ENCODE assay signal across 10 cellular contexts in the genomic region with DNA sequence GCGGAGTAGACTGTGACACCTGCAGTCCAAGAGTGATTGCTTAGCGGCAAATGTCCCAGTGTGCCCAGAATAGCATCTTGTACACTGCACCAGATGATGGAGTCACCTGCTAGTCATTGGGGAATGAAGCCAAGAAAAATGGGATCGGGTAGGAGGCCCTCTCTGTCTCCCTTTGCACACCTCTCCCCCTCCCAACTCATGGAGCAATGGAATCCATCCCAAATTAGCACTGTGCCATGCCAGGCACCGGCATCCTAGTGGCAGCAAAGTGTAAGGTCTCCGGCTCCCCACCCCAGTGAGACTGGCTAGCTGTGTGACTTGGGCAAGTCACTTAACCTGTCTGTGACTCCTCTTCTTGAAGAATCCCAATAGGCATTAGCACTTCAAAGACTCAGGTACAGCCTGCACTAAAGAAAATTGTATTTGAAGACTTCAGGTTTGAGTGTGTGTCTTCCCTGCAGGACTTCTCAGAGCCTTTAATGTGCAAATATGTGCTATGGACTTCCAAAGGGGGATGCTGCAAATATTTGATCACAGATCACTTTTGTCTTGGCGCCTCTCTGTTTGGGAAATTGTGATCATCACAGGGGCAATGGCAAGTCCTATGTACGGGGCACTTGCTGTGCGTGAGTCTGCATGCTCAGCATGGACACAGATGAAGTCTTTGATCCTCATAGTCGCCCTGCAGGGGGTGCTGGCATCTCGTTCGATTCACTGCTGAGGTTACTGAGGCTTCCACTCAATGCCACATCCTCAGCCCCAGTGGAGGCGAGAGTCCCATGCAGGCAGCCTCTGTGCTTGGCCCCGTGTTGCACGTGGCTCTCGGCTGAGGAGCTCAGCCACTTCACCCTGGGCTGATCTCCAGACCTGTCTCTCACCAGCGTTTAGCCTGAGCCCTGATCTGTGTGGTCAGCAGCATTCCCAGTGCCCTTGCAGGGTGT.
A peak's percentile ranks its signal among the peaks of the same experiment; 100 is the strongest.
DNase-seq lines count a peak whose midpoint lies in the region; ATAC-seq lines count a peak whose summit lies in the region.
"Had no signal": no experiment of that assay in that cellular context is flagged by ENCODE, and none has a peak within 500 bp of the region (broad histone marks: within the 10 kb centered on the region; RNA-seq: fewer than 3 reads in every experiment).

No MANE protein-coding gene starts in this region.

- no peaks in the 10 kb centered on the region for H3K27me3 Mint-ChIP-seq in activated CD4-positive, alpha-beta T cell treated with anti-CD3 and anti-CD28 coated beads, Interleukin-2, amount 10 ng/mL, durations not matched to agents 7 days and 5 days
- H3K27me3 Mint-ChIP-seq in activated T-cell treated with anti-CD3 and anti-CD28 coated beads, Interleukin-2, amount 50 U/mL, for 72 hours (ENCODE audit: low read depth) = peaks cover 9% of the 10 kb centered on the region
- H3K27me3 Mint-ChIP-seq in naive thymus-derived CD8-positive, alpha-beta T cell = peaks cover 8 to 39% (median 18%) of the 10 kb centered on the region in 5 donors

- peak overlapping the region; percentile 43 for H3K27ac Mint-ChIP-seq in activated CD4-positive, alpha-beta T cell treated with anti-CD3 and anti-CD28 coated beads, Interleukin-2, amount 10 ng/mL, durations not matched to agents 7 days and 5 days
- H3K27ac Mint-ChIP-seq in activated T-cell treated with anti-CD3 and anti-CD28 coated beads, Interleukin-2, amount 50 U/mL, for 72 hours = no peak overlapping the region
- no peak overlapping the region for H3K27ac Mint-ChIP-seq in naive thymus-derived CD8-positive, alpha-beta T cell
- H3K27ac Mint-ChIP-seq: CD4-positive, alpha-beta T cell had no signal

- POLR2A ChIA-PET in activated CD4-positive, alpha-beta T cell treated with anti-CD3 and anti-CD28 coated beads, Interleukin-2, amount 10 ng/mL, durations not matched to agents 7 days and 5 days (lab: Charles Lee) = no interaction called here
- POLR2A ChIA-PET in naive thymus-derived CD8-positive, alpha-beta T cell (lab: Charles Lee) = no interaction called here

- H3K36me3 Mint-ChIP-seq in activated CD4-positive, alpha-beta T cell treated with anti-CD3 and anti-CD28 coated beads, Interleukin-2, amount 10 ng/mL, durations not matched to agents 7 days and 5 days (ENCODE audit: low read depth) = no peaks in the 10 kb centered on the region
- no peaks in the 10 kb centered on the region for H3K36me3 Mint-ChIP-seq in activated T-cell treated with anti-CD3 and anti-CD28 coated beads, Interleukin-2, amount 50 U/mL, for 72 hours (ENCODE audit: insufficient read depth in 2 of 2)
- no peaks in the 10 kb centered on the region for H3K36me3 Mint-ChIP-seq in naive thymus-derived CD8-positive, alpha-beta T cell

- peak; percentile 31 for DNase-seq in activated CD4-positive, alpha-beta T cell treated with anti-CD3 and anti-CD28 coated beads, Interleukin-2, amount 10 ng/mL, durations not matched to agents 7 days and 5 days
- DNase-seq in activated CD4-positive, alpha-beta T cell treated with anti-CD3 and anti-CD28 coated beads, Interleukin-2, amount 50 U/mL, for 4 hours = no peak
- DNase-seq in HuH-7 (ENCODE audit: low spot score) (peak; percentile 28), putamen (ENCODE audit: low spot score) (peak; percentile 17)
- DNase-seq in activated T-cell treated with anti-CD3 and anti-CD28 coated beads, Interleukin-2, amount 50 U/mL, for 72 hours = peak; percentile 27 to 53
- DNase-seq in naive thymus-derived CD8-positive, alpha-beta T cell = no peak
- DNase-seq: CD4-positive, alpha-beta T cell; NCI-H2081 had no signal

- peak; percentile 43 to 77 for ATAC-seq in activated T-cell treated with anti-CD3 and anti-CD28 coated beads, Interleukin-2, amount 50 U/mL, for 72 hours (replicated peaks in 1 of 2)
- ATAC-seq in naive thymus-derived CD8-positive, alpha-beta T cell = no peak
- no peak for ATAC-seq in GM21381 (IDR thresholded peaks at IDR 0.05; ENCODE audit: unreplicated experiment)
- ATAC-seq in HG03439 (IDR thresholded peaks at IDR 0.05; ENCODE audit: unreplicated experiment) = no peak

- no peaks in the 10 kb centered on the region for H3K4me1 Mint-ChIP-seq in activated CD4-positive, alpha-beta T cell treated with anti-CD3 and anti-CD28 coated beads, Interleukin-2, amount 10 ng/mL, durations not matched to agents 7 days and 5 days
- no peaks in the 10 kb centered on the region for H3K4me1 Mint-ChIP-seq in activated T-cell treated with anti-CD3 and anti-CD28 coated beads, Interleukin-2, amount 50 U/mL, for 72 hours (ENCODE audit: low read depth)
- peaks cover 0 to 6% (median under 1%) of the 10 kb centered on the region in 4 donors for H3K4me1 Mint-ChIP-seq in naive thymus-derived CD8-positive, alpha-beta T cell

- H3K4me3 Mint-ChIP-seq in activated CD4-positive, alpha-beta T cell treated with anti-CD3 and anti-CD28 coated beads, Interleukin-2, amount 10 ng/mL, durations not matched to agents 7 days and 5 days = no peak overlapping the region
- no peak overlapping the region for H3K4me3 Mint-ChIP-seq in activated T-cell treated with anti-CD3 and anti-CD28 coated beads, Interleukin-2, amount 50 U/mL, for 72 hours
- H3K4me3 Mint-ChIP-seq in naive thymus-derived CD8-positive, alpha-beta T cell = peak overlapping the region in 1 of 10 donors; percentile 11
- H3K4me3 Mint-ChIP-seq: CD4-positive, alpha-beta T cell had no signal

- CTCF ChIA-PET in activated CD4-positive, alpha-beta T cell treated with anti-CD3 and anti-CD28 coated beads, Interleukin-2, amount 10 ng/mL, durations not matched to agents 7 days and 5 days (lab: Charles Lee) = no interaction called here

- no peaks in the 10 kb centered on the region for H3K9me3 Mint-ChIP-seq in activated CD4-positive, alpha-beta T cell treated with anti-CD3 and anti-CD28 coated beads, Interleukin-2, amount 10 ng/mL, durations not matched to agents 7 days and 5 days
- H3K9me3 Mint-ChIP-seq in activated T-cell treated with anti-CD3 and anti-CD28 coated beads, Interleukin-2, amount 50 U/mL, for 72 hours = no peaks in the 10 kb centered on the region
- no peaks in the 10 kb centered on the region for H3K9me3 Mint-ChIP-seq in naive thymus-derived CD8-positive, alpha-beta T cell
- H3K9me3 Mint-ChIP-seq: CD4-positive, alpha-beta T cell had no signal

Comparison
In these comparisons a context has a peak if more than half of its experiments do, and no peak if none do; other contexts are left out.
1. DNase-seq: peak in activated CD4-positive, alpha-beta T cell treated with anti-CD3 and anti-CD28 coated beads, Interleukin-2, amount 10 ng/mL, durations not matched to agents 7 days and 5 days (single experiment), HuH-7 (single experiment), activated T-cell treated with anti-CD3 and anti-CD28 coated beads, Interleukin-2, amount 50 U/mL, for 72 hours (2 of 2) and putamen (single experiment); none in activated CD4-positive, alpha-beta T cell treated with anti-CD3 and anti-CD28 coated beads, Interleukin-2, amount 50 U/mL, for 4 hours (0 of 2) and naive thymus-derived CD8-positive, alpha-beta T cell (0 of 10).
2. ATAC-seq: peak in activated T-cell treated with anti-CD3 and anti-CD28 coated beads, Interleukin-2, amount 50 U/mL, for 72 hours (2 of 2); none in naive thymus-derived CD8-positive, alpha-beta T cell (0 of 2), GM21381 (single experiment) and HG03439 (single experiment).